In genomic region chr18:69067048-69067447, GRCh38 we compare ENCODE assay signal across 11 cellular contexts.
"Had no signal": no experiment of that assay in that cellular context is flagged by ENCODE, and none has a peak within 500 bp of the region (broad histone marks: within the 10 kb centered on the region; RNA-seq: fewer than 3 reads in every experiment).

No MANE protein-coding gene starts in this region.

- H3K9me3 ChIP-seq: HAP-1 had no signal

- FAIRE-seq: H1, H54 had no signal

- H3K36me3 ChIP-seq: HAP-1 had no signal

- H3K4me2 ChIP-seq: GM23338 had no signal

- H3K27ac ChIP-seq: GM23248 had no signal

- H3K9ac ChIP-seq: GM23248 had no signal

- H2AFZ ChIP-seq: GM23248, GM23338 had no signal

- ATAC-seq: GM23338, HCT116 had no signal

- H3K4me1 ChIP-seq: HAP-1 had no signal

- H3K4me3 ChIP-seq: GM23248, GM23338, HAP-1 had no signal

- DNase-seq: GM23248, GOT3, H7, H9, HCEC 1CT, HFFc6 had no signal
